ENCODE assay signal across 2 cellular contexts in genomic region chr9:127479507-127480081, GRCh38.
A peak's percentile ranks its signal among the peaks of the same experiment; 100 is the strongest.
TF ChIP-seq lines count a peak whose summit lies in the region.

No MANE protein-coding gene starts in this region.

TF ChIP-seq in HepG2, 621 proteins besides CTCF, POLR2A, EP300 and RAD21:
- TF ChIP-seq AGO2 (optimal IDR thresholded peaks at IDR 0.05; ENCODE audit: low read depth, low read length) (peak; percentile 31), NPAS2 (CRISPR knock-in tag; IDR thresholded peaks at IDR 0.05; ENCODE audit: borderline replicate concordance) (no peak), HNF4G (IDR thresholded peaks at IDR 0.05; ENCODE audit: borderline replicate concordance, low read depth, low read length) (no peak), HNF4G (CRISPR knock-in tag; IDR thresholded peaks at IDR 0.05; ENCODE audit: borderline replicate concordance, low read depth) (no peak), ZNF670 (CRISPR knock-in tag; IDR thresholded peaks at IDR 0.05; ENCODE audit: borderline replicate concordance) (no peak), ZNF775 (CRISPR knock-in tag; IDR thresholded peaks at IDR 0.05; ENCODE audit: borderline replicate concordance) (no peak), BRD4 (CRISPR knock-in tag; IDR thresholded peaks at IDR 0.05) (no peak)
TF ChIP-seq in HepG2: peak in this region for 1.

TF ChIP-seq in GM12891, 5 proteins besides CTCF, POLR2A, EP300 and RAD21:
- TF ChIP-seq POLR2AphosphoS5 (IDR thresholded peaks at IDR 0.05; ENCODE audit: low read depth, low read length) = no peak
- TF ChIP-seq TAF1 (IDR thresholded peaks at IDR 0.05; ENCODE audit: low read depth, low read length) = no peak
- TF ChIP-seq SPI1 (IDR thresholded peaks at IDR 0.05; ENCODE audit: low read depth, low read length) = no peak
- no peak for TF ChIP-seq PAX5 (IDR thresholded peaks at IDR 0.05; ENCODE audit: insufficient read depth, low read length, severe bottlenecking)
- TF ChIP-seq POU2F2 (IDR thresholded peaks at IDR 0.05; ENCODE audit: low read depth, low read length) = no peak
